ENCODE assay signal across 1 cellular context in genomic region chr16:30748634-30749445, GRCh38.
TF ChIP-seq lines count a peak whose summit lies in the region.

No MANE protein-coding gene starts in this region.

TF ChIP-seq in GM12878, 131 proteins besides CTCF, POLR2A, EP300 and RAD21:
- TF ChIP-seq NKRF (conservative IDR thresholded peaks at IDR 0.05), result 0 out of 2 replicates have a peak, but pooled peaks have one; percentile 5
- 0 out of 2 replicates have a peak, but pooled peaks have one; percentile 1 for TF ChIP-seq NR2F1 (conservative IDR thresholded peaks at IDR 0.05)
- TF ChIP-seq RUNX3 (IDR thresholded peaks at IDR 0.05; ENCODE audit: low read length), result no peak
- TF ChIP-seq CREB1 (IDR thresholded peaks at IDR 0.05; ENCODE audit: low read depth), result 0 out of 2 replicates have a peak, but pooled peaks have one; percentile 41
